In genomic region chr17:74329378-74329777, GRCh38 we compare ENCODE assay signal across 1 cellular context.
TF ChIP-seq lines count a peak whose summit lies in the region.

No MANE protein-coding gene starts in this region.

TF ChIP-seq in H1, 55 proteins besides CTCF, POLR2A, EP300 and RAD21:
- TF ChIP-seq, protein P1, sequence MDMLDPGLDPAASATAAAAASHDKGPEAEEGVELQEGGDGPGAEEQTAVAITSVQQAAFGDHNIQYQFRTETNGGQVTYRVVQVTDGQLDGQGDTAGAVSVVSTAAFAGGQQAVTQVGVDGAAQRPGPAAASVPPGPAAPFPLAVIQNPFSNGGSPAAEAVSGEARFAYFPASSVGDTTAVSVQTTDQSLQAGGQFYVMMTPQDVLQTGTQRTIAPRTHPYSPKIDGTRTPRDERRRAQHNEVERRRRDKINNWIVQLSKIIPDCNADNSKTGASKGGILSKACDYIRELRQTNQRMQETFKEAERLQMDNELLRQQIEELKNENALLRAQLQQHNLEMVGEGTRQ (IDR thresholded peaks at IDR 0.05; ENCODE audit: low read length) = no peak
- TF ChIP-seq SIRT6 (IDR thresholded peaks at IDR 0.05; ENCODE audit: low read length) (no peak), SRF (IDR thresholded peaks at IDR 0.05; ENCODE audit: low read depth, low read length) (no peak), KDM5A (IDR thresholded peaks at IDR 0.05; ENCODE audit: low read length) (no peak), SP4 (IDR thresholded peaks at IDR 0.05; ENCODE audit: low read length) (no peak), TAF1 (IDR thresholded peaks at IDR 0.05; ENCODE audit: low read depth, low read length) (no peak), KDM1A (IDR thresholded peaks at IDR 0.05; ENCODE audit: borderline replicate concordance, low read length) (no peak), GTF2F1 (IDR thresholded peaks at IDR 0.05; ENCODE audit: borderline replicate concordance, low read depth, low read length) (no peak), SAP30 (IDR thresholded peaks at IDR 0.05; ENCODE audit: insufficient read depth, insufficient replicate concordance, low read length) (no peak), CREB1 (IDR thresholded peaks at IDR 0.05) (no peak), NANOG (IDR thresholded peaks at IDR 0.05; ENCODE audit: insufficient read depth, low read depth, low read length, poor library complexity, severe bottlenecking) (no peak), POLR2AphosphoS5 (IDR thresholded peaks at IDR 0.05; ENCODE audit: low read depth, low read length) (no peak), POU5F1 (IDR thresholded peaks at IDR 0.05; ENCODE audit: low read depth, low read length) (no peak), CEBPB (IDR thresholded peaks at IDR 0.05; ENCODE audit: low read depth, low read length) (no peak), CBX5 (IDR thresholded peaks at IDR 0.05; ENCODE audit: low read depth, low read length) (no peak)
